17 cellular contexts compared by ENCODE assay signal in genomic region chr10:124558339-124558685, GRCh38.
DNase-seq lines count a peak whose midpoint lies in the region; ATAC-seq and TF ChIP-seq lines count a peak whose summit lies in the region.
"Had no signal": no experiment of that assay in that cellular context is flagged by ENCODE, and none has a peak within 500 bp of the region (broad histone marks: within the 10 kb centered on the region; RNA-seq: fewer than 3 reads in every experiment).

No MANE protein-coding gene starts in this region.

- no peaks in the 10 kb centered on the region for H3K27me3 Mint-ChIP-seq in activated T-helper 2 cell treated with anti-CD3 and anti-CD28 coated beads, Interferon-gamma antibody, Interleukin-2, Interleukin-4, amounts not matched to agents 10 μg/mL and 5 μg/mL and 100 μg/mL, durations not matched to agents 14 hours and 24 hours and 36 hours (ENCODE audit: low read depth)

- no peak overlapping the region for H3K27ac ChIP-seq in RWPE2 (ENCODE audit: poor library complexity, severe bottlenecking)
- peak overlapping the region; percentile 95 for H3K27ac ChIP-seq in cingulate gyrus (ENCODE audit: low read depth, low read length)
- no peak overlapping the region for H3K27ac ChIP-seq in neuronal stem cell (replicated peaks; ENCODE audit: low read length)
- H3K27ac ChIP-seq in temporal lobe (ENCODE audit: low read depth, low read length), result peak overlapping the region; percentile 97
- H3K27ac ChIP-seq: A549, HL-60 had no signal

- no CpG with 5 or more reads among the region's 11 CpGs for WGBS in neuronal stem cell (ENCODE audit: extremely low coverage in 2 of 2, insufficient read length in 2 of 2, insufficient replicate concordance in 1 of 2), 2 donors

- peaks cover 4% of the 10 kb centered on the region for H3K9me3 Mint-ChIP-seq in activated T-helper 2 cell treated with anti-CD3 and anti-CD28 coated beads, Interferon-gamma antibody, Interleukin-2, Interleukin-4, amounts not matched to agents 10 μg/mL and 5 μg/mL and 100 μg/mL, durations not matched to agents 14 hours and 24 hours and 36 hours

- intact Hi-C loops in activated T-helper 2 cell treated with anti-CD3 and anti-CD28 coated beads, Interferon-gamma antibody, Interleukin-2, Interleukin-4, amounts not matched to agents 10 μg/mL and 5 μg/mL and 100 μg/mL, durations not matched to agents 14 hours and 24 hours and 36 hours (cut with micrococcal nuclease), result no loop called here

- H3K36me3 Mint-ChIP-seq in activated T-helper 2 cell treated with anti-CD3 and anti-CD28 coated beads, Interferon-gamma antibody, Interleukin-2, Interleukin-4, amounts not matched to agents 10 μg/mL and 5 μg/mL and 100 μg/mL, durations not matched to agents 14 hours and 24 hours and 36 hours (ENCODE audit: low read depth), result no peaks in the 10 kb centered on the region

- H3K4me3 Mint-ChIP-seq in activated T-helper 2 cell treated with anti-CD3 and anti-CD28 coated beads, Interferon-gamma antibody, Interleukin-2, Interleukin-4, amounts not matched to agents 10 μg/mL and 5 μg/mL and 100 μg/mL, durations not matched to agents 14 hours and 24 hours and 36 hours (ENCODE audit: low read depth), result no peak overlapping the region
- H3K4me3 Mint-ChIP-seq: CD14-positive monocyte had no signal

- H3K4me2 ChIP-seq in neuronal stem cell (ENCODE audit: insufficient read depth, low read length, poor library complexity, severe bottlenecking), result no peak overlapping the region
- H3K4me2 ChIP-seq: A549 had no signal

- no peak overlapping the region for H3K9ac ChIP-seq in neuronal stem cell (ENCODE audit: low read depth, low read length, poor library complexity)

- H3K9me3 ChIP-seq in RWPE2 (ENCODE audit: severe bottlenecking) (no peaks in the 10 kb centered on the region), neuronal stem cell (replicated peaks in 1 of 2; ENCODE audit: control insufficient read depth in 2 of 2, insufficient read depth in 1 of 2, low read depth in 1 of 2, low read length in 2 of 2) (peaks cover 3 to 9% of the 10 kb centered on the region in 2 donors)
- H3K9me3 ChIP-seq: A549 had no signal

- H3K4me1 ChIP-seq in RWPE2 (ENCODE audit: insufficient read depth, poor library complexity, severe bottlenecking), result peaks cover 3% of the 10 kb centered on the region
- H3K4me1 ChIP-seq in neuronal stem cell (ENCODE audit: control insufficient read depth in 2 of 2, insufficient read depth in 1 of 2, low read depth in 1 of 2, low read length in 2 of 2), result peaks cover 0 to 1% of the 10 kb centered on the region in 2 donors
- H3K4me1 ChIP-seq: A549 had no signal

- H4K8ac ChIP-seq in neuronal stem cell (ENCODE audit: low read depth, low read length), result no peak overlapping the region

- peak overlapping the region; percentile 81 for H2BK15ac ChIP-seq in neuronal stem cell (ENCODE audit: low read length)

- DNase-seq in RWPE2 (ENCODE audit: low spot score), result peak; percentile 35
- DNase-seq in neuronal stem cell (ENCODE audit: low spot score), result no peak
- no peak for DNase-seq in activated T-helper 2 cell treated with anti-CD3 and anti-CD28 coated beads, Interferon-gamma antibody, Interleukin-2, Interleukin-4, amounts not matched to agents 10 μg/mL and 5 μg/mL and 100 μg/mL, durations not matched to agents 14 hours and 24 hours and 36 hours (ENCODE audit: low spot score)
- DNase-seq in activated naive CD4-positive, alpha-beta T cell (lab: John Stamatoyannopoulos, UW), result no peak
- DNase-seq: COR-L47, DMS153, EL, NCI-H1436 treated with DMSO at 0.1 percent for 48 hours, NCI-H2081 treated with DMSO at 0.1 percent for 48 hours, NCI-H524 had no signal

- no peak overlapping the region for H2BK5ac ChIP-seq in neuronal stem cell (ENCODE audit: low read length)

- H4K91ac ChIP-seq in neuronal stem cell (ENCODE audit: low read depth, low read length, poor library complexity), result no peak overlapping the region

- ATAC-seq in RWPE2 (ENCODE audit: low read depth), result no peak
- no peak for ATAC-seq in HG03095 (IDR thresholded peaks at IDR 0.05; ENCODE audit: unreplicated experiment)
- ATAC-seq in HG03442 (IDR thresholded peaks at IDR 0.05; ENCODE audit: unreplicated experiment), result no peak
- ATAC-seq: A549 had no signal

- no peak overlapping the region for H3K14ac ChIP-seq in neuronal stem cell (ENCODE audit: low read length)

- no peak for TF ChIP-seq CTCF in RWPE2 (IDR thresholded peaks at IDR 0.05; ENCODE audit: poor library complexity, severe bottlenecking)

- H3K27me3 ChIP-seq in RWPE2 (ENCODE audit: insufficient read depth, poor library complexity, severe bottlenecking) (no peaks in the 10 kb centered on the region), neuronal stem cell (ENCODE audit: control insufficient read depth in 3 of 3, insufficient read depth in 3 of 3, low read depth in 1 of 3, low read length in 3 of 3) (peaks cover 0 to 26% (median 0%) of the 10 kb centered on the region in 3 experiments)

- no peak overlapping the region for H2BK120ac ChIP-seq in neuronal stem cell (ENCODE audit: low read depth, low read length)

- peak overlapping the region; percentile 5 for H3K18ac ChIP-seq in neuronal stem cell (ENCODE audit: low read length)

- no peak overlapping the region for H3K27ac Mint-ChIP-seq in activated T-helper 2 cell treated with anti-CD3 and anti-CD28 coated beads, Interferon-gamma antibody, Interleukin-2, Interleukin-4, amounts not matched to agents 10 μg/mL and 5 μg/mL and 100 μg/mL, durations not matched to agents 14 hours and 24 hours and 36 hours

- no peak overlapping the region for H3K4ac ChIP-seq in neuronal stem cell (ENCODE audit: low read length)

- no peak overlapping the region for H3K23ac ChIP-seq in neuronal stem cell (ENCODE audit: low read depth, low read length, poor library complexity)

- H2AFZ ChIP-seq in neuronal stem cell (ENCODE audit: low read length), result no peak overlapping the region

- H3K4me3 ChIP-seq in RWPE2 (ENCODE audit: severe bottlenecking) (no peak overlapping the region), neuronal stem cell (ENCODE audit: low read length in 2 of 2) (no peak overlapping the region)
- H3K4me3 ChIP-seq: A549 had no signal

- H2AK5ac ChIP-seq in neuronal stem cell (ENCODE audit: low read depth, low read length), result peak overlapping the region; percentile 53

- H3K79me1 ChIP-seq in neuronal stem cell (ENCODE audit: low read depth, low read length), result no peaks in the 10 kb centered on the region

- no peaks in the 10 kb centered on the region for H3K4me1 Mint-ChIP-seq in activated T-helper 2 cell treated with anti-CD3 and anti-CD28 coated beads, Interferon-gamma antibody, Interleukin-2, Interleukin-4, amounts not matched to agents 10 μg/mL and 5 μg/mL and 100 μg/mL, durations not matched to agents 14 hours and 24 hours and 36 hours (ENCODE audit: low read depth)

- H3K36me3 ChIP-seq in RWPE2 (ENCODE audit: low read depth) (no peaks in the 10 kb centered on the region), neuronal stem cell (replicated peaks in 1 of 2; ENCODE audit: control insufficient read depth in 2 of 2, insufficient read depth in 2 of 2, low read length in 2 of 2) (no peaks in the 10 kb centered on the region)

- no peak overlapping the region for H2BK12ac ChIP-seq in neuronal stem cell (ENCODE audit: low read length)

Comparison
In these comparisons a context has a peak if more than half of its experiments do, and no peak if none do; other contexts are left out.
1. H3K27ac ChIP-seq: peak in cingulate gyrus (single experiment) and temporal lobe (single experiment); none in RWPE2 (single experiment) and neuronal stem cell (single experiment).